9 cellular contexts compared by ENCODE assay signal in genomic region chr5:100974082-100974481, GRCh38.
"Had no signal": no experiment of that assay in that cellular context is flagged by ENCODE, and none has a peak within 500 bp of the region (broad histone marks: within the 10 kb centered on the region; RNA-seq: fewer than 3 reads in every experiment).

No MANE protein-coding gene starts in this region.

- H2AFZ ChIP-seq: GM23248 had no signal

- H3K9ac ChIP-seq: GM23248 had no signal

- DNase-seq: GM23248, GOT3, H7, HFFc6, KG1 had no signal

- H3K27ac ChIP-seq: GM23248, HL-60 had no signal

- H3K9me3 ChIP-seq: HAP-1 had no signal

- H3K4me3 ChIP-seq: GM23248, HAP-1, K562 had no signal

- H3K36me3 ChIP-seq: HAP-1 had no signal

- ATAC-seq: HepG2, K562 had no signal

- H3K4me1 ChIP-seq: HAP-1 had no signal
